In the genomic region with DNA sequence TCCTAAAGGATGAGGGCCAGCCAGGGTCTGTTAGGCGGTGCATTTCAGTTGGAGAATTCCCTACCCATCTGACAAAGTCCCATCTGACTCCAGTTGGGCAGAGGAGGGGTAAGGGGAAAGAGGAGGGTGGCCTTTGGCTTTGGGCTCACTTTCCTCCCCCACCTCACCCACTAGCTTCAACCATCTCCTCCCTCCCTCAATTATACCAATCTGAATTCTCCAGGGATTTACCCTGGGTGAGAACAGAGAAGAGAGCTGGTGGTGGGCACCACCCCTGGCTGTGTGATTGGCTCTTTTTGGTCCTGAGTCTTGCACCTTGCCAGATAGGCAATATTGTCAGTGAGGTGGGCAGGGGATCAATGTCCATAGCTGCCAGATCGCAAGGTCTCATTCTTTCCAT, we compare ENCODE assay signal across 11 cellular contexts. TPM values are rescaled to one million over a fixed set of nuclear protein-coding genes. Genes with fewer than 3 reads are reported as not detected.
A peak's percentile ranks its signal among the peaks of the same experiment; 100 is the strongest.
DNase-seq lines count a peak whose midpoint lies in the region; ATAC-seq, FAIRE-seq and TF ChIP-seq lines count a peak whose summit lies in the region.
"Had no signal": no experiment of that assay in that cellular context is flagged by ENCODE, and none has a peak within 500 bp of the region (broad histone marks: within the 10 kb centered on the region; RNA-seq: fewer than 3 reads in every experiment).

No MANE protein-coding gene starts in this region.

- in situ Hi-C loops in K562 (cut with MboI) = no loop called here

- no peaks in the 10 kb centered on the region for H3K9me3 Mint-ChIP-seq in nephron progenitor cell

- H3K4me1 ChIP-seq in K562 (replicated peaks in 1 of 2; ENCODE audit: control insufficient read depth in 2 of 2, insufficient read depth in 2 of 2, low read length in 2 of 2) = peaks cover 75 to 76% of the 10 kb centered on the region in 2 experiments

- TF ChIP-seq RAD21 in K562 (CRISPR knock-in tag; conservative IDR thresholded peaks at IDR 0.05 in 1 of 2, IDR thresholded peaks at IDR 0.05 in 1 of 2) = no peak

- ATAC-seq in K562 (no peak), HG03457 (IDR thresholded peaks at IDR 0.05; ENCODE audit: unreplicated experiment) (no peak)

- peaks cover 32% of the 10 kb centered on the region for H3K36me3 ChIP-seq in GM06990 (ENCODE audit: control insufficient read depth, insufficient read depth, low read length)
- H3K36me3 ChIP-seq in K562 (ENCODE audit: control insufficient read depth, insufficient read depth, low read length) = peaks cover 70% of the 10 kb centered on the region
- H3K36me3 ChIP-seq: neutrophil had no signal

- H3K79me2 ChIP-seq in K562 (ENCODE audit: control insufficient read depth, insufficient read depth, low read length) = peaks cover 78% of the 10 kb centered on the region

- no peak for TF ChIP-seq POLR2A in K562 (conservative IDR thresholded peaks at IDR 0.05)

- H3K4me3 ChIP-seq in GM06990 (replicated peaks; ENCODE audit: low read depth, low read length) (peak overlapping the region; percentile 90; the same call in 1 of the 2 replicates), K562 (peak overlapping the region; percentile 85; the same call in 1 of the 2 replicates)
- H3K4me3 ChIP-seq: SJSA1 had no signal

- no peaks in the 10 kb centered on the region for H3K27me3 Mint-ChIP-seq in nephron progenitor cell (ENCODE audit: low read depth, poor library complexity)

- WGBS in K562 (ENCODE audit: insufficient coverage, low coverage, missing lambda C conversion rate) = 44% methylated on average over 2 of the region's 2 CpGs

- H3K4me1 Mint-ChIP-seq in nephron progenitor cell = peaks cover 59% of the 10 kb centered on the region

- peak overlapping the region; percentile 98 for H3K27ac ChIP-seq in K562 (ENCODE audit: extremely low read depth, low read depth, low read length)
- H3K27ac ChIP-seq: neutrophil, SJSA1 had no signal

- H2AFZ ChIP-seq in K562 (ENCODE audit: low read depth, low read length) = no peak overlapping the region

- H3K27me3 ChIP-seq in GM06990 (replicated peaks; ENCODE audit: control insufficient read depth, insufficient read depth, low read length) (no peaks in the 10 kb centered on the region), K562 (ENCODE audit: control insufficient read depth in 2 of 2, insufficient read depth in 2 of 2, low read length in 2 of 2) (no peaks in the 10 kb centered on the region)
- H3K27me3 ChIP-seq: SJSA1 had no signal

- H3K9ac ChIP-seq in K562 (ENCODE audit: insufficient read depth in 1 of 2, low read depth in 2 of 2, low read length in 2 of 2) = peak overlapping the region; percentile 85 to 97

- H4K20me1 ChIP-seq in K562 (replicated peaks; ENCODE audit: control insufficient read depth, insufficient read depth, low read length) = peaks cover 44% of the 10 kb centered on the region

- TF ChIP-seq CTCF in GM06990 (IDR thresholded peaks at IDR 0.05; ENCODE audit: insufficient read depth, low read length, poor library complexity, severe bottlenecking) = no peak
- no peak for TF ChIP-seq CTCF in K562 (IDR thresholded peaks at IDR 0.05 in 2 of 3, conservative IDR thresholded peaks at IDR 0.05 in 1 of 3; ENCODE audit: insufficient read depth in 2 of 3, low read depth in 1 of 3, low read length in 3 of 3)
- no peak for TF ChIP-seq CTCF in nephron progenitor cell (IDR thresholded peaks at IDR 0.05)

- intact Hi-C loops in K562 (cut with micrococcal nuclease) = loop anchor here (5.0 kb wide), 1 partner anchor 183 kb away; no protein-coding TSS in a partner anchor

- H3K27ac Mint-ChIP-seq in nephron progenitor cell = no peak overlapping the region

- no peak for FAIRE-seq in K562 (lab: Jason Lieb, UNC)

- POLR2A ChIA-PET in K562 (lab: Yijun Ruan, JAX) = interaction anchor here (0.6 to 1.6 kb wide), 8 partner anchors 10 to 564 kb away, joined by 3 to 8 read pairs (median 4); no protein-coding TSS in a partner anchor

- no peak for DNase-seq in GM06990 (ENCODE audit: extremely low read depth, insufficient read length)
- DNase-seq in HuH-7 (ENCODE audit: low spot score) = peak; percentile 1
- peak in 1 of 4 experiments; percentile 8 for DNase-seq in K562 (ENCODE audit: extremely low read depth in 1 of 4, low spot score in 3 of 4)
- DNase-seq in nephron progenitor cell = no peak
- DNase-seq in anterior cingulate cortex (lab: John Stamatoyannopoulos, UW) = no peak
- no peak for DNase-seq in putamen (ENCODE audit: low spot score)
- DNase-seq: cortex of kidney, NCI-H2081 had no signal

- no TSS peak for BruUV-seq in K562 (replicated peaks; lab: Mats Ljungman, UMichigan)

- no peaks in the 10 kb centered on the region for H3K9me1 ChIP-seq in K562 (ENCODE audit: control insufficient read depth, insufficient read depth, low read length)

- no peak for TF ChIP-seq EP300 in K562 (IDR thresholded peaks at IDR 0.05; ENCODE audit: low read length)

- peak overlapping the region; percentile 30 for H3K4me3 Mint-ChIP-seq in nephron progenitor cell

- H3K36me3 Mint-ChIP-seq in nephron progenitor cell (ENCODE audit: low read depth) = peaks cover 37% of the 10 kb centered on the region

- no peaks in the 10 kb centered on the region for H3K9me3 ChIP-seq in K562 (replicated peaks; ENCODE audit: control insufficient read depth, insufficient read depth, low read depth, low read length)
- H3K9me3 ChIP-seq: neutrophil, SJSA1 had no signal

- peak overlapping the region; percentile 85 for H3K4me2 ChIP-seq in K562 (ENCODE audit: insufficient read depth, low read length)

- CTCF ChIA-PET in K562 (lab: Yijun Ruan, JAX; ENCODE audit: low intra/inter-chr PET ratio) = no interaction called here

TF ChIP-seq in K562, 482 proteins besides CTCF, POLR2A, EP300 and RAD21 (continues in another document):
- TF ChIP-seq ESRRA (IDR thresholded peaks at IDR 0.05; ENCODE audit: borderline replicate concordance, low read depth) = no peak
- peak; percentile 35; the same call in 1 of the 2 replicates for TF ChIP-seq POLR2AphosphoS5 (IDR thresholded peaks at IDR 0.05; ENCODE audit: control insufficient read depth, insufficient read depth, low read depth, low read length)
- TF ChIP-seq, protein P1, sequence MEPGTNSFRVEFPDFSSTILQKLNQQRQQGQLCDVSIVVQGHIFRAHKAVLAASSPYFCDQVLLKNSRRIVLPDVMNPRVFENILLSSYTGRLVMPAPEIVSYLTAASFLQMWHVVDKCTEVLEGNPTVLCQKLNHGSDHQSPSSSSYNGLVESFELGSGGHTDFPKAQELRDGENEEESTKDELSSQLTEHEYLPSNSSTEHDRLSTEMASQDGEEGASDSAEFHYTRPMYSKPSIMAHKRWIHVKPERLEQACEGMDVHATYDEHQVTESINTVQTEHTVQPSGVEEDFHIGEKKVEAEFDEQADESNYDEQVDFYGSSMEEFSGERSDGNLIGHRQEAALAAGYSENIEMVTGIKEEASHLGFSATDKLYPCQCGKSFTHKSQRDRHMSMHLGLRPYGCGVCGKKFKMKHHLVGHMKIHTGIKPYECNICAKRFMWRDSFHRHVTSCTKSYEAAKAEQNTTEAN (CRISPR knock-in tag; IDR thresholded peaks at IDR 0.05) = no peak

RNA-seq across cellular contexts. Expression of a gene that starts 3.2 kb away (rescaled TPM):
- total RNA-seq in K562 (2011; cell fraction: chromatin; rRNA removed; ENCODE audit: low replicate concordance) = 30.6 and 67.6 TPM in 2 replicates
- 97.4 and 98.8 TPM in 2 replicates for total RNA-seq in K562 (2011; cell fraction: nucleolus; rRNA removed)
- 112 and 202 TPM in 2 replicates for total RNA-seq in K562 (2011; cell fraction: nucleoplasm; rRNA removed)
- total RNA-seq in K562 (2014; rRNA removed) (1,004 and 1,256 TPM in 2 replicates), K562 (2014; rRNA removed; fragmentation: Illumina TruSeq; extraction: Trizol) (270 and 326 TPM in 2 replicates), K562 (2015; rRNA removed; fragmentation: Illumina TruSeq; extraction: Trizol) (594 and 609 TPM in 2 replicates), K562 (2021) (1,947 and 1,950 TPM in 2 replicates)
- polyA plus RNA-seq in K562 (2011; rRNA removed) (205 and 451 TPM in 2 replicates), K562 (2014; fragmentation: Illumina TruSeq; extraction: Trizol) (1,608 and 1,897 TPM in 2 replicates), K562 (2014; fragmentation: Nextera tagmentation; extraction: Ambion mirVana) (10 to 100 TPM; 27.8 to 58.8 TPM), K562 (2014; rRNA removed) (1,026 and 1,125 TPM in 2 replicates)
- polyA plus RNA-seq in K562 (2011; cell fraction: cytosol; rRNA removed) = 348 and 767 TPM in 2 replicates
- 229 and 367 TPM in 2 replicates for polyA plus RNA-seq in K562 (2011; cell fraction: nucleus; rRNA removed)
- 830 and 1,263 TPM in 2 replicates for polyA plus RNA-seq in K562 (2012)
- 66.3 and 71.3 TPM in 2 replicates for polyA minus RNA-seq in K562 (2011; rRNA and poly(A)+ RNA removed)
- 364 and 449 TPM in 2 replicates for polyA minus RNA-seq in K562 (2011; cell fraction: cytosol; rRNA and poly(A)+ RNA removed)
- 49.0 and 60.6 TPM in 2 replicates for polyA minus RNA-seq in K562 (2011; cell fraction: nucleus; rRNA and poly(A)+ RNA removed)

RNA-seq across cellular contexts. Expression of a gene that starts 8.9 kb away (rescaled TPM):
- total RNA-seq in K562 (2011; cell fraction: chromatin; rRNA removed; ENCODE audit: low replicate concordance) = 9.6 and 43.3 TPM in 2 replicates
- total RNA-seq in K562 (2011; cell fraction: nucleolus; rRNA removed) = 62.9 and 65.8 TPM in 2 replicates
- 33.6 and 43.7 TPM in 2 replicates for total RNA-seq in K562 (2011; cell fraction: nucleoplasm; rRNA removed)
- 31.8 and 42.1 TPM in 2 replicates for total RNA-seq in K562 (2014; rRNA removed)
- total RNA-seq in K562 (2014; rRNA removed; fragmentation: Illumina TruSeq; extraction: Trizol) = 4.6 and 6.5 TPM in 2 replicates
- 18.2 and 21.9 TPM in 2 replicates for total RNA-seq in K562 (2015; rRNA removed; fragmentation: Illumina TruSeq; extraction: Trizol)
- total RNA-seq in K562 (2021) = 30.1 and 35.5 TPM in 2 replicates
- polyA plus RNA-seq in K562 (2011; rRNA removed) = 29.1 and 74.4 TPM in 2 replicates
- 106 and 151 TPM in 2 replicates for polyA plus RNA-seq in K562 (2011; cell fraction: cytosol; rRNA removed)
- 87.3 and 88.9 TPM in 2 replicates for polyA plus RNA-seq in K562 (2011; cell fraction: nucleus; rRNA removed)
- 43.9 and 73.7 TPM in 2 replicates for polyA plus RNA-seq in K562 (2012)
- 20.9 and 39.0 TPM in 2 replicates for polyA plus RNA-seq in K562 (2014; fragmentation: Illumina TruSeq; extraction: Trizol)
- polyA plus RNA-seq in K562 (2014; fragmentation: Nextera tagmentation; extraction: Ambion mirVana) = 10 to 100 TPM; 13.1 to 13.7 TPM
- polyA plus RNA-seq in K562 (2014; rRNA removed) = 34.9 and 36.7 TPM in 2 replicates
- 10.5 and 14.6 TPM in 2 replicates for polyA minus RNA-seq in K562 (2011; rRNA and poly(A)+ RNA removed)
- polyA minus RNA-seq in K562 (2011; cell fraction: cytosol; rRNA and poly(A)+ RNA removed) = 18.3 and 35.8 TPM in 2 replicates
- polyA minus RNA-seq in K562 (2011; cell fraction: nucleus; rRNA and poly(A)+ RNA removed) = 43.4 and 63.9 TPM in 2 replicates
